In the genomic region with DNA sequence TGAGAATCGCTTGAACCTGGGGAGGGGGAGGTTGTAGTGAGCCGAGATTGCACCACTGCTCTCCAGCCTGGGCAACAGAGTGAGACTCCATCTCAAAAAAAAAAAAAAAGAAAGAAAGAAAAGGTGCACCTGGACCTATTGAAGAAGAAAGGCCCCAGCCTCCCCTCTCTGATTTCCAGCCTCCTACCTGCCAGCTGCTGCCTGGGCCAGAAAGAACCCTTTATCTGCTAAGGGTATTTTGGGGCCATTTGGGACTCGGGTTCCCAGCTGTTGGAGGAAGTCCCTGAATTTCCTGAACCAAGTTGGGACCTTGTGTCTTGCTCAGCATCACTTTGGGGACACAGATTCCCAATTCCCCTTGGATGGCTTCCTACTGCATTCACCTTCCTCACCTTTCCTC, we compare ENCODE assay signal across 18 cellular contexts. TPM values are rescaled to one million over a fixed set of nuclear protein-coding genes. Genes with fewer than 3 reads are reported as not detected.
"Had no signal": no experiment of that assay in that cellular context is flagged by ENCODE, and none has a peak within 500 bp of the region (broad histone marks: within the 10 kb centered on the region; RNA-seq: fewer than 3 reads in every experiment).

No MANE protein-coding gene starts in this region.

- H3K36me3 Mint-ChIP-seq: activated CD8-positive, alpha-beta memory T cell treated with anti-CD3 and anti-CD28 coated beads, Interleukin-2, amount 10 ng/mL, durations not matched to agents 7 days and 5 days; activated naive CD8-positive, alpha-beta T cell treated with anti-CD3 and anti-CD28 coated beads, Interleukin-2, amount 10 ng/mL, durations not matched to agents 7 days and 5 days; brain; immature natural killer cell had no signal

- ATAC-seq: activated CD8-positive, alpha-beta memory T cell treated with anti-CD3 and anti-CD28 coated beads, Interleukin-2, amount 10 ng/mL, durations not matched to agents 7 days and 5 days; effector memory CD8-positive, alpha-beta T cell had no signal

- H3K9me3 Mint-ChIP-seq: activated naive CD8-positive, alpha-beta T cell treated with anti-CD3 and anti-CD28 coated beads, Interleukin-2, amount 10 ng/mL, durations not matched to agents 7 days and 5 days; effector memory CD8-positive, alpha-beta T cell had no signal

- DNase-seq: activated CD4-positive, CD25-positive, alpha-beta regulatory T cell treated with anti-CD3 and anti-CD28 coated beads, Interleukin-2, amount 50 U/mL, for 72 hours; activated CD8-positive, alpha-beta memory T cell treated with anti-CD3 and anti-CD28 coated beads, Interleukin-2, amount 10 ng/mL, durations not matched to agents 7 days and 5 days; activated gamma-delta T cell; activated naive CD8-positive, alpha-beta T cell treated with anti-CD3 and anti-CD28 coated beads, Interleukin-2, amount 10 ng/mL, durations not matched to agents 7 days and 5 days; caudate nucleus; effector memory CD8-positive, alpha-beta T cell; esophagus squamous epithelium; immature natural killer cell; kidney glomerular epithelial cell; left ventricle myocardium inferior; mammary epithelial cell; midbrain; upper lobe of left lung had no signal

- H3K27ac ChIP-seq: esophagus squamous epithelium, left ventricle myocardium inferior, thoracic aorta, upper lobe of left lung, VCaP had no signal

- H3K4me3 Mint-ChIP-seq: activated naive CD8-positive, alpha-beta T cell treated with anti-CD3 and anti-CD28 coated beads, Interleukin-2, amount 10 ng/mL, durations not matched to agents 7 days and 5 days; effector memory CD8-positive, alpha-beta T cell; immature natural killer cell had no signal

- H3K9me3 ChIP-seq: esophagus squamous epithelium, thoracic aorta, upper lobe of left lung had no signal

- H3K36me3 ChIP-seq: esophagus squamous epithelium, left ventricle myocardium inferior, thoracic aorta, upper lobe of left lung had no signal

- H3K4me3 ChIP-seq: esophagus squamous epithelium, left ventricle myocardium inferior, thoracic aorta, upper lobe of left lung had no signal

RNA-seq across cellular contexts. Expression of a gene that starts 3.9 kb away (rescaled TPM):
- total RNA-seq: dermis microvascular lymphatic vessel endothelial cell, mammary epithelial cell had no signal
- polyA plus RNA-seq: neural cell had no signal
